Comparison of ENCODE assay signal across 12 cellular contexts in genomic region chr10:24762161-24762924, GRCh38. TPM values are rescaled to one million over a fixed set of nuclear protein-coding genes. Genes with fewer than 3 reads are reported as not detected.
DNase-seq lines count a peak whose midpoint lies in the region; ATAC-seq and TF ChIP-seq lines count a peak whose summit lies in the region.
"Had no signal": no experiment of that assay in that cellular context is flagged by ENCODE, and none has a peak within 500 bp of the region (broad histone marks: within the 10 kb centered on the region; RNA-seq: fewer than 3 reads in every experiment).

No MANE protein-coding gene starts in this region.

- H3K4me3 Mint-ChIP-seq in T-helper 2 cell treated with Interferon-gamma antibody and Interleukin-4, amounts not matched to agents 5 μg/mL and 100 μg/mL, for 36 hours, result peak overlapping the region; percentile 5
- H3K4me3 Mint-ChIP-seq: activated naive CD8-positive, alpha-beta T cell treated with anti-CD3 and anti-CD28 coated beads for 36 hours had no signal

- peaks cover 2% of the 10 kb centered on the region for H3K27me3 Mint-ChIP-seq in T-helper 2 cell treated with Interferon-gamma antibody and Interleukin-4, amounts not matched to agents 5 μg/mL and 100 μg/mL, for 36 hours (ENCODE audit: low read depth)
- H3K27me3 Mint-ChIP-seq: activated naive CD8-positive, alpha-beta T cell treated with anti-CD3 and anti-CD28 coated beads for 36 hours had no signal

- no peak for TF ChIP-seq CTCF in fibroblast of villous mesenchyme (IDR thresholded peaks at IDR 0.05; ENCODE audit: insufficient read depth, low read depth, low read length)
- TF ChIP-seq CTCF in retinal pigment epithelial cell (conservative IDR thresholded peaks at IDR 0.05; ENCODE audit: low read depth, low read length), result no peak
- TF ChIP-seq CTCF in tibial artery (IDR thresholded peaks at IDR 0.05), result no peak
- no peak for TF ChIP-seq CTCF in suprapubic skin (IDR thresholded peaks at IDR 0.05)

- no peak for TF ChIP-seq POLR2A in suprapubic skin (IDR thresholded peaks at IDR 0.05)

- intact Hi-C loops in tibial artery (cut with DNase I; ENCODE audit: low total_unique reads), result no loop called here

- no peak for ATAC-seq in HG03159 (IDR thresholded peaks at IDR 0.05; ENCODE audit: unreplicated experiment)
- ATAC-seq in GM21526 (IDR thresholded peaks at IDR 0.05; ENCODE audit: low FRiP score, unreplicated experiment), result no peak

- H3K9me3 ChIP-seq in HUES64 (ENCODE audit: insufficient read depth, low read depth, low read length), result peaks cover 9% of the 10 kb centered on the region; the same call in 1 of the 2 replicates
- no peaks in the 10 kb centered on the region for H3K9me3 ChIP-seq in tibial artery
- no peaks in the 10 kb centered on the region for H3K9me3 ChIP-seq in suprapubic skin
- H3K9me3 ChIP-seq: transverse colon had no signal

- no peak overlapping the region for H3K9ac ChIP-seq in HUES64 (ENCODE audit: low read depth, low read length)
- H3K9ac ChIP-seq: KMS-11 had no signal

- WGBS in HUES64, result 88% methylated on average over 5 of the region's 8 CpGs
- 64% methylated on average over 8 of the region's 8 CpGs for WGBS in suprapubic skin

- no peaks in the 10 kb centered on the region for H3K36me3 ChIP-seq in HUES64 (ENCODE audit: insufficient read depth, low read length)
- no peaks in the 10 kb centered on the region for H3K36me3 ChIP-seq in tibial artery
- no peaks in the 10 kb centered on the region for H3K36me3 ChIP-seq in suprapubic skin
- H3K36me3 ChIP-seq: transverse colon had no signal

- H3K27me3 ChIP-seq in HUES64 (ENCODE audit: insufficient read depth, low read length) (no peaks in the 10 kb centered on the region), tibial artery (no peaks in the 10 kb centered on the region), suprapubic skin (no peaks in the 10 kb centered on the region)
- H3K27me3 ChIP-seq: transverse colon had no signal

- H3K4me1 ChIP-seq in HUES64 (ENCODE audit: insufficient read depth, low read length) (peaks cover 14% of the 10 kb centered on the region), tibial artery (peaks cover 0 to 7% (median 0%) of the 10 kb centered on the region in 4 donors), suprapubic skin (no peaks in the 10 kb centered on the region)

- TF ChIP-seq EP300 in suprapubic skin (IDR thresholded peaks at IDR 0.05), result no peak

- H3K4me1 Mint-ChIP-seq in T-helper 2 cell treated with Interferon-gamma antibody and Interleukin-4, amounts not matched to agents 5 μg/mL and 100 μg/mL, for 36 hours (ENCODE audit: low read depth), result peaks cover 5% of the 10 kb centered on the region
- H3K4me1 Mint-ChIP-seq: activated naive CD8-positive, alpha-beta T cell treated with anti-CD3 and anti-CD28 coated beads for 36 hours had no signal

- H3K27ac Mint-ChIP-seq in T-helper 2 cell treated with Interferon-gamma antibody and Interleukin-4, amounts not matched to agents 5 μg/mL and 100 μg/mL, for 36 hours, result no peak overlapping the region
- H3K27ac Mint-ChIP-seq: activated naive CD8-positive, alpha-beta T cell treated with anti-CD3 and anti-CD28 coated beads for 36 hours had no signal

- H3K27ac ChIP-seq in HUES64 (ENCODE audit: low read depth, low read length) (peak overlapping the region; percentile 22; the same call in 1 of the 2 replicates), tibial artery (no peak overlapping the region), suprapubic skin (no peak overlapping the region)
- H3K27ac ChIP-seq: KMS-11, transverse colon had no signal

- peaks cover 6% of the 10 kb centered on the region for H3K9me3 Mint-ChIP-seq in T-helper 2 cell treated with Interferon-gamma antibody and Interleukin-4, amounts not matched to agents 5 μg/mL and 100 μg/mL, for 36 hours

- H3K36me3 Mint-ChIP-seq in T-helper 2 cell treated with Interferon-gamma antibody and Interleukin-4, amounts not matched to agents 5 μg/mL and 100 μg/mL, for 36 hours (ENCODE audit: low read depth), result no peaks in the 10 kb centered on the region

- H3K4me3 ChIP-seq in HUES64 (ENCODE audit: low read length) (no peak overlapping the region), fibroblast of villous mesenchyme (ENCODE audit: low read depth, low read length) (no peak overlapping the region), retinal pigment epithelial cell (ENCODE audit: low read length) (no peak overlapping the region), tibial artery (no peak overlapping the region), suprapubic skin (no peak overlapping the region)
- H3K4me3 ChIP-seq: transverse colon had no signal

- no peak for DNase-seq in T-helper 2 cell treated with Interferon-gamma antibody and Interleukin-4, amounts not matched to agents 5 μg/mL and 100 μg/mL, for 36 hours (ENCODE audit: low spot score)
- DNase-seq in fibroblast of villous mesenchyme (ENCODE audit: low read depth) (peak; percentile 72), retinal pigment epithelial cell (ENCODE audit: low read depth) (peak; percentile 6), tibial artery (no peak), suprapubic skin (ENCODE audit: low spot score in 2 of 2) (no peak)
- DNase-seq: activated naive CD8-positive, alpha-beta T cell treated with anti-CD3 and anti-CD28 coated beads for 36 hours; hypothalamus; transverse colon had no signal

RNA-seq across cellular contexts. Expression of gene ARHGAP21, which starts 38.7 kb away (rescaled TPM):
- polyA plus RNA-seq in HUES64 (2013, experiment 1 of 2), result 30.5 TPM
- 31.5 TPM for polyA plus RNA-seq in HUES64 (2013, experiment 2 of 2)
- total RNA-seq in fibroblast of villous mesenchyme (117 and 136 TPM in 2 replicates), suprapubic skin (10 to 100 TPM; 25.9 to 43.4 (median 34.3) TPM)

Comparison
In these comparisons a context has a peak if more than half of its experiments do, and no peak if none do; other contexts are left out.
1. DNase-seq: peak in fibroblast of villous mesenchyme (single experiment) and retinal pigment epithelial cell (single experiment); none in T-helper 2 cell treated with Interferon-gamma antibody and Interleukin-4, amounts not matched to agents 5 μg/mL and 100 μg/mL, for 36 hours (single experiment), tibial artery (0 of 2) and suprapubic skin (0 of 2).